In genomic region chr11:65134240-65134951, GRCh38 we compare ENCODE assay signal across 8 cellular contexts. TPM values are rescaled to one million over a fixed set of nuclear protein-coding genes. Genes with fewer than 3 reads are reported as not detected.
DNase-seq lines count a peak whose midpoint lies in the region; ATAC-seq and TF ChIP-seq lines count a peak whose summit lies in the region.

Gene SYVN1, minus strand, starts transcription at chr11:65134519. Its CDS starts 918 bp downstream, at chr11:65133601.

- POLR2A ChIA-PET in IMR-90 (lab: Charles Lee; ENCODE audit: unreplicated experiment) (interaction anchor here (0.6 kb wide), 1 partner anchor 12 kb away, joined by 4 read pairs; no protein-coding TSS in a partner anchor), PC-9 (lab: Charles Lee; ENCODE audit: unreplicated experiment) (interaction anchor here (0.6 to 1.4 kb wide), 11 partner anchors 10 to 356 kb away, joined by 3 to 25 read pairs (median 5); partner anchors contain the start of genes CAPN1, FAU, MRPL49 and SF1)

- CTCF ChIA-PET in IMR-90 (lab: Yijun Ruan, JAX) (no interaction called here), PC-9 (lab: Charles Lee) (interaction anchor here (0.6 to 1.3 kb wide), 3 partner anchors 12 to 196 kb away, joined by 3 to 5 read pairs (median 3); partner anchors contain the start of gene CAPN1)

- H2AFZ ChIP-seq in IMR-90 (replicated peaks; ENCODE audit: low read length, poor library complexity) = peak within 1 kb of the TSS; percentile 99
- H2AFZ ChIP-seq in PC-9 = peak within 1 kb of the TSS; percentile 80

- peak within 1 kb of the TSS; percentile 98 for H2AK9ac ChIP-seq in IMR-90 (replicated peaks; ENCODE audit: low read depth, low read length, poor library complexity)

- H3K4me3 ChIP-seq in IMR-90 (ENCODE audit: insufficient read depth, low read depth, low read length) (peak within 1 kb of the TSS; percentile 63), PC-9 (peak within 1 kb of the TSS; percentile 92), esophagus (ENCODE audit: low read depth in 1 of 2, low read length in 2 of 2) (peak within 1 kb of the TSS; percentile 74 to 85), muscle layer of duodenum (ENCODE audit: low read depth in 1 of 2, low read length in 2 of 2) (peak within 1 kb of the TSS; percentile 86 to 91)

- peak within 1 kb of the TSS; percentile 100; the same call in 2 of the 3 replicates for H2BK15ac ChIP-seq in IMR-90 (ENCODE audit: low read depth, low read length)

- peak within 1 kb of the TSS; percentile 100 for H3K4ac ChIP-seq in IMR-90 (ENCODE audit: low read depth, low read length)

- intact Hi-C loops in IMR-90 (cut with micrococcal nuclease) (no loop called here), PC-9 (cut with micrococcal nuclease; ENCODE audit: unreplicated experiment) (no loop called here)

- H2BK120ac ChIP-seq in IMR-90 (ENCODE audit: low read depth, low read length) = peak within 1 kb of the TSS; percentile 98

- H3K4me1 ChIP-seq in IMR-90 (ENCODE audit: control insufficient read depth, insufficient read depth, low read length) = peaks cover 6% of the 10 kb centered on the region; the same call in 1 of the 2 replicates
- H3K4me1 ChIP-seq in PC-9 (replicated peaks; ENCODE audit: insufficient read depth) = peaks cover 19% of the 10 kb centered on the region
- H3K4me1 ChIP-seq in esophagus (ENCODE audit: control insufficient read depth in 2 of 2, insufficient read depth in 2 of 2, low read length in 1 of 2) = peaks cover 0 to 17% of the 10 kb centered on the region in 2 donors
- H3K4me1 ChIP-seq in muscle layer of duodenum (ENCODE audit: control insufficient read depth in 1 of 2, insufficient read depth in 2 of 2, low read length in 2 of 2) = peaks cover 16 to 34% of the 10 kb centered on the region in 2 donors

- TF ChIP-seq RAD21 in IMR-90 (IDR thresholded peaks at IDR 0.05; ENCODE audit: low read length) = no peak

- no peaks in the 10 kb centered on the region for H3K9me2 ChIP-seq in PC-9 (ENCODE audit: insufficient read depth)

- TF ChIP-seq CTCF in IMR-90 (conservative IDR thresholded peaks at IDR 0.05; ENCODE audit: low read depth, low read length) (no peak), PC-9 (conservative IDR thresholded peaks at IDR 0.05) (no peak)

- TF ChIP-seq POLR2A in IMR-90 (IDR thresholded peaks at IDR 0.05; ENCODE audit: low read depth, low read length) = peak; percentile 97

- H3K79me1 ChIP-seq in IMR-90 (ENCODE audit: low read depth in 1 of 2, low read length in 2 of 2) = peaks cover 18 to 43% of the 10 kb centered on the region in 2 experiments

- dilution Hi-C loops in IMR-90 (cut with HindIII; ENCODE audit: low sequenced_read_pairs, unreplicated experiment) = no loop called here

- in situ Hi-C loops in IMR-90 (cut with MboI; ENCODE audit: low sequenced_read_pairs) = no loop called here

- peak within 1 kb of the TSS; percentile 95 for H3K23ac ChIP-seq in IMR-90 (ENCODE audit: low read depth, low read length)

- BruUV-seq in IMR-90 (replicated peaks; lab: Mats Ljungman, UMichigan) (no TSS peak), PC-9 (replicated peaks; lab: Mats Ljungman, UMichigan) (no TSS peak)

- H3F3A ChIP-seq in PC-9 (ENCODE audit: insufficient read depth, low read depth) = peaks cover 33% of the 10 kb centered on the region

- no peaks in the 10 kb centered on the region for H3K9me3 ChIP-seq in IMR-90 (ENCODE audit: control insufficient read depth, insufficient read depth, low read length)
- no peaks in the 10 kb centered on the region for H3K9me3 ChIP-seq in PC-9 (ENCODE audit: insufficient read depth, low read depth)
- H3K9me3 ChIP-seq in esophagus (ENCODE audit: control insufficient read depth in 2 of 2, insufficient read depth in 1 of 2, low read depth in 1 of 2, low read length in 1 of 2) = no peaks in the 10 kb centered on the region
- no peaks in the 10 kb centered on the region for H3K9me3 ChIP-seq in muscle layer of duodenum (ENCODE audit: control insufficient read depth in 1 of 2, low read length in 2 of 2)

- H3K18ac ChIP-seq in IMR-90 (ENCODE audit: low read depth, low read length) = peak within 1 kb of the TSS; percentile 98

- H4K20me1 ChIP-seq in IMR-90 (ENCODE audit: insufficient read depth, low read length) (peaks cover 28% of the 10 kb centered on the region), PC-9 (ENCODE audit: insufficient read depth) (peaks cover 25% of the 10 kb centered on the region)

- ATAC-seq in GM21529 (IDR thresholded peaks at IDR 0.05; ENCODE audit: unreplicated experiment) (peak; percentile 49), IMR-90 (ENCODE audit: low read depth) (peak; percentile 87)

- H3K27me3 ChIP-seq in IMR-90 (ENCODE audit: control insufficient read depth, insufficient read depth, low read length) (no peaks in the 10 kb centered on the region), PC-9 (ENCODE audit: insufficient read depth, low read depth) (no peaks in the 10 kb centered on the region), esophagus (ENCODE audit: control insufficient read depth in 1 of 2, insufficient read depth in 2 of 2, low read length in 2 of 2) (no peaks in the 10 kb centered on the region), muscle layer of duodenum (ENCODE audit: low read depth, low read length) (no peaks in the 10 kb centered on the region)

- peak within 1 kb of the TSS; percentile 99 for H2AK5ac ChIP-seq in IMR-90 (ENCODE audit: low read depth, low read length)

- peak within 1 kb of the TSS; percentile 96 for H3K56ac ChIP-seq in IMR-90 (ENCODE audit: extremely low read depth, insufficient read depth, low read length)

- peak within 1 kb of the TSS; percentile 99 for H3K27ac ChIP-seq in IMR-90 (ENCODE audit: insufficient read depth, low read length)
- H3K27ac ChIP-seq in PC-9 = peak within 1 kb of the TSS; percentile 92
- peak within 1 kb of the TSS; percentile 98 for H3K27ac ChIP-seq in esophagus (ENCODE audit: low read depth in 2 of 2, low read length in 1 of 2)
- H3K27ac ChIP-seq in muscle layer of duodenum (ENCODE audit: low read length) = peak within 1 kb of the TSS; percentile 100

- WGBS in IMR-90 (ENCODE audit: extremely low coverage in 2 of 2, insufficient read length in 1 of 2), 2 experiments = 0% methylated on average over 11 of the region's 60 CpGs; no CpG with 5 or more reads in 1 of the 2 experiments
- WGBS in esophagus, 2 donors = 0% methylated on average over 57 to 60 of the region's 60 CpGs

- peak within 1 kb of the TSS; percentile 98 to 99 for H4K8ac ChIP-seq in IMR-90 (ENCODE audit: low read depth in 2 of 2, low read length in 2 of 2)

- H2BK5ac ChIP-seq in IMR-90 (ENCODE audit: low read depth, low read length, poor library complexity, severe bottlenecking) = peak within 1 kb of the TSS; percentile 98

- H3K4me2 ChIP-seq in IMR-90 (ENCODE audit: low read depth, low read length) (peak within 1 kb of the TSS; percentile 93), PC-9 (peak within 1 kb of the TSS; percentile 89)

- DNase-seq in DMS 273 (lab: John Stamatoyannopoulos, UW; ENCODE audit: unreplicated experiment) = peak; percentile 93
- peak; percentile 85 for DNase-seq in IMR-90
- DNase-seq in PC-9 = peak; percentile 79 to 90
- peak; percentile 93 for DNase-seq in activated T-cell treated with anti-CD3 and anti-CD28 coated beads, Interleukin-2, amount 50 U/mL, for 1 hour
- DNase-seq in stimulated activated CD8-positive, alpha-beta memory T cell treated with anti-CD3 and anti-CD28 coated beads, Interleukin-7, amount 100 ng/mL, for 4 hours (ENCODE audit: low read depth in 2 of 2) = peak; percentile 88 to 89

- peaks cover 34% of the 10 kb centered on the region for H3K36me3 ChIP-seq in IMR-90 (ENCODE audit: control insufficient read depth, insufficient read depth, low read length)
- peaks cover 31% of the 10 kb centered on the region for H3K36me3 ChIP-seq in PC-9 (ENCODE audit: low read depth)
- peaks cover 13 to 33% of the 10 kb centered on the region in 2 donors for H3K36me3 ChIP-seq in esophagus (ENCODE audit: control insufficient read depth in 2 of 2, insufficient read depth in 2 of 2, low read length in 1 of 2)
- H3K36me3 ChIP-seq in muscle layer of duodenum (ENCODE audit: control insufficient read depth in 1 of 2, insufficient read depth in 2 of 2, low read length in 2 of 2) = peaks cover 21 to 37% of the 10 kb centered on the region in 2 donors

- H3K14ac ChIP-seq in IMR-90 (replicated peaks; ENCODE audit: low read depth, low read length) = peak within 1 kb of the TSS; percentile 100

- peak within 1 kb of the TSS; percentile 90 for H2BK20ac ChIP-seq in IMR-90 (ENCODE audit: low read depth, low read length)

- peaks cover 21% of the 10 kb centered on the region for H3K9me1 ChIP-seq in IMR-90 (ENCODE audit: insufficient read depth, low read length)

- H3K9ac ChIP-seq in IMR-90 (ENCODE audit: low read depth, low read length) = peak within 1 kb of the TSS; percentile 99

- peak within 1 kb of the TSS; percentile 100 for H4K91ac ChIP-seq in IMR-90 (ENCODE audit: insufficient read depth, low read depth, low read length)

- H4K5ac ChIP-seq in IMR-90 (ENCODE audit: low read depth, low read length) = peak within 1 kb of the TSS; percentile 95

- peaks cover 35% of the 10 kb centered on the region for H3K79me2 ChIP-seq in PC-9 (ENCODE audit: low read depth)

TF ChIP-seq in IMR-90, 13 proteins besides CTCF, POLR2A, EP300 and RAD21 (continues in another document):
- 0 out of 2 replicates have a peak, but pooled peaks have one; percentile 2 for TF ChIP-seq NFE2L2 (IDR thresholded peaks at IDR 0.05; ENCODE audit: low read depth, low read length)
- TF ChIP-seq CHD1 (IDR thresholded peaks at IDR 0.05; ENCODE audit: low read depth, low read length) = peak; percentile 89; the same call in 1 of the 2 replicates
- no peak for TF ChIP-seq USF2 (IDR thresholded peaks at IDR 0.05; ENCODE audit: low read depth, low read length)
- TF ChIP-seq MAZ (IDR thresholded peaks at IDR 0.05; ENCODE audit: borderline replicate concordance, low read depth, low read length) = peak; percentile 94
- peak; percentile 84 for TF ChIP-seq MXI1 (IDR thresholded peaks at IDR 0.05; ENCODE audit: borderline replicate concordance, low read depth, low read length)
- no peak for TF ChIP-seq MAFK (IDR thresholded peaks at IDR 0.05; ENCODE audit: low read depth, low read length)

RNA-seq across cellular contexts. Expression of gene SYVN1, which starts in this region (rescaled TPM):
- 8.3 and 9.5 TPM in 2 replicates for total RNA-seq in IMR-90 (2012; rRNA removed)
- 45.7 and 52.9 TPM in 2 replicates for polyA plus RNA-seq in IMR-90 (2012; rRNA removed)
- polyA plus RNA-seq in IMR-90 (2012; cell fraction: cytosol; rRNA removed) = 22.9 and 32.0 TPM in 2 replicates
- 107 and 150 TPM in 2 replicates for polyA plus RNA-seq in IMR-90 (2012; cell fraction: nucleus; rRNA removed; ENCODE audit: low replicate concordance)
- total RNA-seq in PC-9 (2021) = 40.9 and 51.5 TPM in 2 replicates
- polyA plus RNA-seq in esophagus = 10 to 100 TPM; 16.4 to 17.8 TPM

Comparison
In these comparisons a context has a peak if more than half of its experiments do, and no peak if none do; other contexts are left out.
1. Peak in every context shown above with its lines: DNase-seq, ATAC-seq, H3K4me3 ChIP-seq and H3K27ac ChIP-seq.